8 cellular contexts compared by ENCODE assay signal in the genomic region with DNA sequence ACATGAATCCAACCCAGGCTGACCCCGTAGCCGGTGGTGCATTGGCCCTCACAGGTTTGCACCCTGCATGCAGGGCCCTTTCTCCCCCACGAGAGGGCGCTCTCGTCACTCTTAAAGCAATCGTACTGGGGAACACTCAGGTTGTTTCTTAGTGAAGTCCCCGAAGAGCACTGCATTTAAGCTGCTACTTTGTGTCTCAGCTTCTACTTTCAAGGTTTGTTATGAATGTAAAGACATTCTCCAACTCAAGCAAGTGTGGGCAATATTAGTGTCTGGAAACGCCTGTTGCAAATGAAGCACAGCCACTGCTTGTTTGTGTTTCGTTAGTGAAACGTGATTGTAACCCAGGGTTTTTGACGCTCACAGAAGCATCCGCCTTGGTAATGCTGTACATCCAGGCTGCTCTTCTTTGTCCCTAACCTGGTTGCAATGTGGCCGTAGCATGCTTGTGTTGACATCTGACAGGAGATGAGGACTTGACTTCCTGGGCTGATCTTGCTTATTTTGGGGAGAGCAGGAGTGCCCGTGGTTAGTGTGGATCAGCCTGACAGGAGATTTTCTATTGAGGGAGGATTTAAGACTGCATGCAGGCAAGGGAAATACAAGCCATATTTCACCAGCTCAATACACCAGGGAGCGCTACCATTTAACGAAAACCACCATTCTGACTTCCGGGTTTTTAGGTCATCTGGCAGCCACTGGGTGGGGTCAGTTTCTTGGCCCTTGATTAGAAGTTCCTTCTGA.
A peak's percentile ranks its signal among the peaks of the same experiment; 100 is the strongest.
DNase-seq lines count a peak whose midpoint lies in the region; ATAC-seq, FAIRE-seq and TF ChIP-seq lines count a peak whose summit lies in the region.

No MANE protein-coding gene starts in this region.

- H3K4me3 ChIP-seq in BLaER1: peak overlapping the region; percentile 57
- H3K4me3 ChIP-seq in liver (ENCODE audit: low read depth in 1 of 3, low read length in 3 of 3): peak overlapping the region in 2 of 3 donors; percentile 13 to 18

- TF ChIP-seq CTCF in liver (IDR thresholded peaks at IDR 0.05; ENCODE audit: low read depth, low read length, missing input control): peak; percentile 87

- H3K9ac ChIP-seq in BLaER1: peak overlapping the region; percentile 54
- peak overlapping the region in 1 of 2 donors; percentile 33 for H3K9ac ChIP-seq in liver (ENCODE audit: low read depth in 1 of 2, low read length in 2 of 2)

- FAIRE-seq in GM19239 (lab: Jason Lieb, UNC): peak; percentile 82

- WGBS in liver: 21% methylated on average over 17 of the region's 17 CpGs

- peaks cover 11% of the 10 kb centered on the region for H3K4me1 ChIP-seq in BLaER1
- H3K4me1 ChIP-seq in liver (ENCODE audit: control insufficient read depth in 4 of 4, insufficient read depth in 4 of 4, low read length in 3 of 4): peaks cover 0 to 6% (median 2%) of the 10 kb centered on the region in 4 donors

- peak overlapping the region; percentile 78 for H3K4me2 ChIP-seq in BLaER1

- H3K27me3 ChIP-seq in BLaER1: no peaks in the 10 kb centered on the region
- H3K27me3 ChIP-seq in liver (ENCODE audit: control insufficient read depth in 4 of 4, insufficient read depth in 4 of 4, low read length in 3 of 4): no peaks in the 10 kb centered on the region

- DNase-seq in GM19239 (ENCODE audit: insufficient read length, low spot score): peak; percentile 40
- peak; percentile 43 to 86 for DNase-seq in NCI-H446 (lab: John Stamatoyannopoulos, UW)
- DNase-seq in activated CD4-positive, alpha-beta T cell treated with anti-CD3 and anti-CD28 coated beads for 48 hours: peak; percentile 87
- DNase-seq in dedifferentiated amniotic fluid mesenchymal stem cell (ENCODE audit: extremely low spot score): peak; percentile 80
- DNase-seq in stimulated activated CD4-positive, alpha-beta T cell treated with anti-CD3 and anti-CD28 coated beads, Interleukin-4, amount 100 ng/mL, for 24 hours: peak; percentile 82

- H3K9me3 ChIP-seq in BLaER1 (no peaks in the 10 kb centered on the region), liver (ENCODE audit: control insufficient read depth in 4 of 4, low read length in 3 of 4) (no peaks in the 10 kb centered on the region)

- peak; percentile 95 for ATAC-seq in HG03432 (IDR thresholded peaks at IDR 0.05; ENCODE audit: unreplicated experiment)

- H3K27ac ChIP-seq in BLaER1 (no peak overlapping the region), liver (ENCODE audit: low read depth in 1 of 2, low read length in 2 of 2) (no peak overlapping the region)

- TF ChIP-seq RAD21 in liver (IDR thresholded peaks at IDR 0.05): peak; percentile 81 to 92

- no peaks in the 10 kb centered on the region; the same call in 1 of the 2 replicates for H4K20me1 ChIP-seq in BLaER1

- H3K36me3 ChIP-seq in BLaER1 (no peaks in the 10 kb centered on the region), liver (ENCODE audit: control insufficient read depth in 4 of 4, insufficient read depth in 3 of 4, low read depth in 1 of 4, low read length in 3 of 4) (no peaks in the 10 kb centered on the region)

TF ChIP-seq in liver, 16 proteins besides CTCF, POLR2A, EP300 and RAD21:
- peak; percentile 83 to 94 for TF ChIP-seq RXRA (IDR thresholded peaks at IDR 0.05)
- TF ChIP-seq EGR1 (IDR thresholded peaks at IDR 0.05; ENCODE audit: low read depth in 2 of 2): no peak
- peak; percentile 59 for TF ChIP-seq NR2F2 (IDR thresholded peaks at IDR 0.05)
- no peak for TF ChIP-seq JUND (IDR thresholded peaks at IDR 0.05)
